In genomic region chr19:40811478-40812341, GRCh38 we compare ENCODE assay signal across 9 cellular contexts. TPM values are rescaled to one million over a fixed set of nuclear protein-coding genes. Genes with fewer than 3 reads are reported as not detected.
DNase-seq lines count a peak whose midpoint lies in the region; ATAC-seq lines count a peak whose summit lies in the region.
"Had no signal": no experiment of that assay in that cellular context is flagged by ENCODE, and none has a peak within 500 bp of the region (broad histone marks: within the 10 kb centered on the region; RNA-seq: fewer than 3 reads in every experiment).

No MANE protein-coding gene starts in this region.

- no peaks in the 10 kb centered on the region for H3K9me3 Mint-ChIP-seq in activated naive CD4-positive, alpha-beta T cell treated with anti-CD3 and anti-CD28 coated beads for 36 hours
- no peaks in the 10 kb centered on the region for H3K9me3 Mint-ChIP-seq in stimulated activated naive B cell treated with anti-CD40 and anti-IgM and Interleukin-4, amounts not matched to agents 10 μg/mL and 1 μg/mL and 100 μg/mL, for 72 hours

- H3K27ac Mint-ChIP-seq in activated naive CD4-positive, alpha-beta T cell treated with anti-CD3 and anti-CD28 coated beads for 36 hours, result peak overlapping the region; percentile 26
- peak overlapping the region; percentile 81 for H3K27ac Mint-ChIP-seq in stimulated activated naive B cell treated with anti-CD40 and anti-IgM and Interleukin-4, amounts not matched to agents 10 μg/mL and 1 μg/mL and 100 μg/mL, for 72 hours

- intact Hi-C loops in activated naive CD4-positive, alpha-beta T cell treated with anti-CD3 and anti-CD28 coated beads for 36 hours (cut with micrococcal nuclease), result no loop called here

- ATAC-seq in stimulated activated naive B cell treated with anti-CD40 and anti-IgM and Interleukin-4, amounts not matched to agents 10 μg/mL and 1 μg/mL and 100 μg/mL, for 72 hours (replicated peaks), result no peak
- ATAC-seq in HG02588 (IDR thresholded peaks at IDR 0.05; ENCODE audit: unreplicated experiment), result no peak

- peaks cover 37% of the 10 kb centered on the region for H3K4me1 Mint-ChIP-seq in activated naive CD4-positive, alpha-beta T cell treated with anti-CD3 and anti-CD28 coated beads for 36 hours (ENCODE audit: low read depth)
- H3K4me1 Mint-ChIP-seq in stimulated activated naive B cell treated with anti-CD40 and anti-IgM and Interleukin-4, amounts not matched to agents 10 μg/mL and 1 μg/mL and 100 μg/mL, for 72 hours, result peaks cover 47 to 60% of the 10 kb centered on the region in 2 donors

- H3K4me3 Mint-ChIP-seq in activated naive CD4-positive, alpha-beta T cell treated with anti-CD3 and anti-CD28 coated beads for 36 hours, result peak overlapping the region; percentile 88
- peak overlapping the region; percentile 91 to 96 for H3K4me3 Mint-ChIP-seq in stimulated activated naive B cell treated with anti-CD40 and anti-IgM and Interleukin-4, amounts not matched to agents 10 μg/mL and 1 μg/mL and 100 μg/mL, for 72 hours

- H3K27me3 Mint-ChIP-seq in activated naive CD4-positive, alpha-beta T cell treated with anti-CD3 and anti-CD28 coated beads for 36 hours (ENCODE audit: low read depth), result no peaks in the 10 kb centered on the region
- peaks cover 0 to 4% of the 10 kb centered on the region in 2 donors for H3K27me3 Mint-ChIP-seq in stimulated activated naive B cell treated with anti-CD40 and anti-IgM and Interleukin-4, amounts not matched to agents 10 μg/mL and 1 μg/mL and 100 μg/mL, for 72 hours

- DNase-seq in NCI-H2227 (lab: John Stamatoyannopoulos, UW; ENCODE audit: unreplicated experiment) (peak; percentile 68), NCI-H2227 treated with DMSO at 0.1 percent for 48 hours (lab: John Stamatoyannopoulos, UW) (no peak)
- peak; percentile 72 for DNase-seq in activated naive CD4-positive, alpha-beta T cell treated with anti-CD3 and anti-CD28 coated beads for 36 hours
- no peak for DNase-seq in stimulated activated naive B cell treated with anti-CD40 and anti-IgM and Interleukin-4, amounts not matched to agents 10 μg/mL and 1 μg/mL and 100 μg/mL, for 72 hours
- no peak for DNase-seq in stimulated activated CD8-positive, alpha-beta memory T cell treated with anti-CD3 and anti-CD28 coated beads, Interleukin-4, amount 100 ng/mL, for 48 hours
- DNase-seq in activated effector memory CD4-positive, alpha-beta T cell treated with Interleukin-2 at 50 U/mL for 16 hours, result no peak

- peaks cover 12% of the 10 kb centered on the region for H3K36me3 Mint-ChIP-seq in activated naive CD4-positive, alpha-beta T cell treated with anti-CD3 and anti-CD28 coated beads for 36 hours (ENCODE audit: low read depth)
- H3K36me3 Mint-ChIP-seq in stimulated activated naive B cell treated with anti-CD40 and anti-IgM and Interleukin-4, amounts not matched to agents 10 μg/mL and 1 μg/mL and 100 μg/mL, for 72 hours, result peaks cover 19 to 39% of the 10 kb centered on the region in 2 donors

- peak overlapping the region; percentile 20 for H3K4me3 ChIP-seq in iPS-11a (ENCODE audit: low read depth, low read length)

- CTCF ChIA-PET in activated naive CD4-positive, alpha-beta T cell treated with anti-CD3 and anti-CD28 coated beads for 36 hours (lab: Charles Lee), result interaction anchor here (0.5 to 1.4 kb wide), 8 partner anchors 8 to 333 kb away, joined by 3 to 4 read pairs (median 3); no protein-coding TSS in a partner anchor

RNA-seq across cellular contexts. Expression of gene EGLN2, which starts 12.7 kb away (rescaled TPM):
- total RNA-seq in activated naive CD4-positive, alpha-beta T cell treated with anti-CD3 and anti-CD28 coated beads for 36 hours, result 10 to 100 TPM; 80.0 to 83.7 TPM

RNA-seq across cellular contexts. Expression of gene RAB4B, which starts 33.7 kb away (rescaled TPM):
- total RNA-seq in activated naive CD4-positive, alpha-beta T cell treated with anti-CD3 and anti-CD28 coated beads for 36 hours, result 10 to 100 TPM; 40.0 to 40.3 TPM

RNA-seq across cellular contexts. Expression of gene MIA, which starts 36.4 kb away (rescaled TPM):
- total RNA-seq in activated naive CD4-positive, alpha-beta T cell treated with anti-CD3 and anti-CD28 coated beads for 36 hours, result not detected

RNA-seq across cellular contexts. Expression of gene CYP2A6, which starts 38.5 kb away (rescaled TPM):
- not detected for total RNA-seq in activated naive CD4-positive, alpha-beta T cell treated with anti-CD3 and anti-CD28 coated beads for 36 hours
- total RNA-seq: HT1080 had no signal

Comparison
In these comparisons a context has a peak if more than half of its experiments do, and no peak if none do; other contexts are left out.
1. DNase-seq: peak in NCI-H2227 (single experiment) and activated naive CD4-positive, alpha-beta T cell treated with anti-CD3 and anti-CD28 coated beads for 36 hours (single experiment); none in NCI-H2227 treated with DMSO at 0.1 percent for 48 hours (single experiment), stimulated activated naive B cell treated with anti-CD40 and anti-IgM and Interleukin-4, amounts not matched to agents 10 μg/mL and 1 μg/mL and 100 μg/mL, for 72 hours (single experiment), stimulated activated CD8-positive, alpha-beta memory T cell treated with anti-CD3 and anti-CD28 coated beads, Interleukin-4, amount 100 ng/mL, for 48 hours (single experiment) and activated effector memory CD4-positive, alpha-beta T cell treated with Interleukin-2 at 50 U/mL for 16 hours (single experiment).